Comparison of ENCODE assay signal across 8 cellular contexts in the genomic region with DNA sequence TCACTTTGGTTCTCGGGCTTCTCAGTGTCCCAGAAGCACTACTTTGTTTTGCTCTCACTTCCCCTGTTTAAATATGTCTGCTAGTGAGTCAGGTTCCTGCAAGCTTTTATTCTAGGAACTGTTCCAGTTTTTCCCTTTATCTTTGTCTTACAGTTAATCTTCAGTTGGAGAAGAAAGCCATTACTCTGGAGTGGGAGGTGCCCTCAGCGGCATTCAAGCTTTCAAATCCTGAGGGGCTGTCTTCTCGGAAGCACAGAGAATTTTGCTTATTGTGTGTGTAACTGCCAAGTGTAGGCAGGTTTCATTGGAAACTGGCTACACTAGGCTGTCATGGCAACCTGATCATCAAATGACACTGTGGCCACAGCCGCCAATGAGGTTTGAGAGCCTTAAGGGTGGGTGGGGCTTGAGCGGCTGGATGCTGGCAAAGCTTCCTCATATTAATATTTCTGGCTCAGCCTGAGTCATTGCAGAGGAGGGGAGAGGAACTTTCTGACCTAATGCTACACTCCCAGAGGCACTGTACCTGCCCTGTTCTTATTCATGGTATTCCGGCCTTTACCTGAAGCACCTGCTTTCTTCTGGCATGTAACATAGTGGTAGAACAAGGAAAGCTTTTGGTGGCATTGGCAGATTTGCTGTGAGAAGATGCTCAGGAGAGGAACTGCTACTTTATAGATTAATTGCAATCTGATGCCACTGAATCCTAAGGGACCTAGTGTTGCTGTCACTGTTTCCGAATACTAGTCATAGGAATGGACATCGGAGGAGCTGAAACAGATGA. TPM values are rescaled to one million over a fixed set of nuclear protein-coding genes. Genes with fewer than 3 reads are reported as not detected.
DNase-seq lines count a peak whose midpoint lies in the region; ATAC-seq, FAIRE-seq and TF ChIP-seq lines count a peak whose summit lies in the region.

No MANE protein-coding gene starts in this region.

- intact Hi-C loops in left colon (cut with DNase I, micrococcal nuclease) = no loop called here

- DNase-seq in NCI-H2227 treated with DMSO at 0.1 percent for 48 hours (lab: John Stamatoyannopoulos, UW) (peak; percentile 83), choroid plexus epithelial cell (ENCODE audit: low read depth) (peak; percentile 98), left colon (peak; percentile 82 to 94)
- DNase-seq in activated CD4-positive, alpha-beta T cell treated with anti-CD3 and anti-CD28 coated beads for 1 hour = peak; percentile 45
- DNase-seq in stimulated activated CD4-positive, alpha-beta T cell treated with anti-CD3 and anti-CD28 coated beads, Interleukin-1b, Interleukin-23, amount 100 ng/mL, for 1 hour (ENCODE audit: low read depth in 2 of 2) = peak; percentile 21 to 53

- peak; percentile 93 for ATAC-seq in GM18868 (IDR thresholded peaks at IDR 0.05; ENCODE audit: unreplicated experiment)
- ATAC-seq in HG03108 (IDR thresholded peaks at IDR 0.05; ENCODE audit: unreplicated experiment) = peak; percentile 84
- ATAC-seq in left colon = peak; percentile 64

- TF ChIP-seq CTCF in choroid plexus epithelial cell (conservative IDR thresholded peaks at IDR 0.05; ENCODE audit: low read depth, low read length) = no peak

- peak; percentile 97 for FAIRE-seq in A204.1 (lab: Jason Lieb, UNC)

- no peak overlapping the region for H3K4me3 ChIP-seq in choroid plexus epithelial cell (ENCODE audit: low read depth, low read length)

RNA-seq across cellular contexts. Expression of a gene that starts 26.3 kb away (rescaled TPM):
- total RNA-seq in left colon = 10 to 100 TPM; 20.5 to 26.2 TPM

RNA-seq across cellular contexts. Expression of a gene that starts 27.2 kb away (rescaled TPM):
- 10 to 100 TPM in 1 of 2 donors, 1 to 10 TPM in 1; 10.0 to 10.5 TPM for total RNA-seq in left colon

RNA-seq across cellular contexts. Expression of a gene that starts 33.2 kb away (rescaled TPM):
- 100 to 1,000 TPM in 1 of 2 donors, 10 to 100 TPM in 1; 84.2 to 113 TPM for total RNA-seq in left colon

RNA-seq across cellular contexts. Expression of a gene that starts 54.9 kb away (rescaled TPM):
- 100 to 1,000 TPM in 1 of 2 donors, 10 to 100 TPM in 1; 12.3 to 358 TPM for total RNA-seq in left colon

Comparison
In these comparisons a context has a peak if more than half of its experiments do, and no peak if none do; other contexts are left out.
1. DNase-seq: peak in every context shown above with its lines; median percentile 98 in choroid plexus epithelial cell; 88 in left colon; 83 in NCI-H2227 treated with DMSO at 0.1 percent for 48 hours; 45 in activated CD4-positive, alpha-beta T cell treated with anti-CD3 and anti-CD28 coated beads for 1 hour; 37 in stimulated activated CD4-positive, alpha-beta T cell treated with anti-CD3 and anti-CD28 coated beads, Interleukin-1b, Interleukin-23, amount 100 ng/mL, for 1 hour.